ENCODE assay signal across 1 cellular context in the genomic region with DNA sequence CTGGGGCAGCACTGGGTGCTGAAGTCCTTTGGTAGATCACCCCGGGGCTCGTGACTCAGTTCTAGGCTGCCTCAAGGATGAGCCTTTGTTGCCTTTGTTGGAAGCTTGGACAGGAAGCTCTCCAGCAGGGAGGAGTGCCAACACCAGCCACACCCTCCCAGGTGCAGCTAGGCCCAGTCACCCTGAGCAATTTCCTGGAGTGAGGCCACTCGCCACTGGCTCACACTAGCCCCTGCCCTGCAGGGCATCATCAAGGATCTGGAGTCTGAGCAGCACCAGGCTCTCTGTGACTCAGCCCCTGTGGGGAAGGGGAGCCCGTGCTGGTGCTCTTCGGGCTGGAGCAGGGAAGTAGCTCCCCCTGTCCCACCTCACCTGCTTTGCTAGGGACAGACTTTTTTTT.
TF ChIP-seq lines count a peak whose summit lies in the region.

No MANE protein-coding gene starts in this region.

TF ChIP-seq in SK-N-SH, 30 proteins besides CTCF, POLR2A, EP300 and RAD21 (continued from another document):
- TF ChIP-seq, protein P1, sequence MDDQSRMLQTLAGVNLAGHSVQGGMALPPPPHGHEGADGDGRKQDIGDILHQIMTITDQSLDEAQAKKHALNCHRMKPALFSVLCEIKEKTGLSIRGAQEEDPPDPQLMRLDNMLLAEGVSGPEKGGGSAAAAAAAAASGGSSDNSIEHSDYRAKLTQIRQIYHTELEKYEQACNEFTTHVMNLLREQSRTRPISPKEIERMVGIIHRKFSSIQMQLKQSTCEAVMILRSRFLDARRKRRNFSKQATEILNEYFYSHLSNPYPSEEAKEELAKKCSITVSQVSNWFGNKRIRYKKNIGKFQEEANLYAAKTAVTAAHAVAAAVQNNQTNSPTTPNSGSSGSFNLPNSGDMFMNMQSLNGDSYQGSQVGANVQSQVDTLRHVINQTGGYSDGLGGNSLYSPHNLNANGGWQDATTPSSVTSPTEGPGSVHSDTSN (IDR thresholded peaks at IDR 0.05), result no peak
- TF ChIP-seq RFX5 (IDR thresholded peaks at IDR 0.05; ENCODE audit: low read length), result no peak
- TF ChIP-seq, protein P2, sequence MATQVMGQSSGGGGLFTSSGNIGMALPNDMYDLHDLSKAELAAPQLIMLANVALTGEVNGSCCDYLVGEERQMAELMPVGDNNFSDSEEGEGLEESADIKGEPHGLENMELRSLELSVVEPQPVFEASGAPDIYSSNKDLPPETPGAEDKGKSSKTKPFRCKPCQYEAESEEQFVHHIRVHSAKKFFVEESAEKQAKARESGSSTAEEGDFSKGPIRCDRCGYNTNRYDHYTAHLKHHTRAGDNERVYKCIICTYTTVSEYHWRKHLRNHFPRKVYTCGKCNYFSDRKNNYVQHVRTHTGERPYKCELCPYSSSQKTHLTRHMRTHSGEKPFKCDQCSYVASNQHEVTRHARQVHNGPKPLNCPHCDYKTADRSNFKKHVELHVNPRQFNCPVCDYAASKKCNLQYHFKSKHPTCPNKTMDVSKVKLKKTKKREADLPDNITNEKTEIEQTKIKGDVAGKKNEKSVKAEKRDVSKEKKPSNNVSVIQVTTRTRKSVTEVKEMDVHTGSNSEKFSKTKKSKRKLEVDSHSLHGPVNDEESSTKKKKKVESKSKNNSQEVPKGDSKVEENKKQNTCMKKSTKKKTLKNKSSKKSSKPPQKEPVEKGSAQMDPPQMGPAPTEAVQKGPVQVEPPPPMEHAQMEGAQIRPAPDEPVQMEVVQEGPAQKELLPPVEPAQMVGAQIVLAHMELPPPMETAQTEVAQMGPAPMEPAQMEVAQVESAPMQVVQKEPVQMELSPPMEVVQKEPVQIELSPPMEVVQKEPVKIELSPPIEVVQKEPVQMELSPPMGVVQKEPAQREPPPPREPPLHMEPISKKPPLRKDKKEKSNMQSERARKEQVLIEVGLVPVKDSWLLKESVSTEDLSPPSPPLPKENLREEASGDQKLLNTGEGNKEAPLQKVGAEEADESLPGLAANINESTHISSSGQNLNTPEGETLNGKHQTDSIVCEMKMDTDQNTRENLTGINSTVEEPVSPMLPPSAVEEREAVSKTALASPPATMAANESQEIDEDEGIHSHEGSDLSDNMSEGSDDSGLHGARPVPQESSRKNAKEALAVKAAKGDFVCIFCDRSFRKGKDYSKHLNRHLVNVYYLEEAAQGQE (IDR thresholded peaks at IDR 0.05; ENCODE audit: low read depth, low read length), result no peak
- peak; percentile 70 for TF ChIP-seq TCF12 (IDR thresholded peaks at IDR 0.05)
- TF ChIP-seq, protein P3, sequence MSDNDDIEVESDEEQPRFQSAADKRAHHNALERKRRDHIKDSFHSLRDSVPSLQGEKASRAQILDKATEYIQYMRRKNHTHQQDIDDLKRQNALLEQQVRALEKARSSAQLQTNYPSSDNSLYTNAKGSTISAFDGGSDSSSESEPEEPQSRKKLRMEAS (IDR thresholded peaks at IDR 0.05; ENCODE audit: low read depth), result no peak
- TF ChIP-seq YY1 (IDR thresholded peaks at IDR 0.05; ENCODE audit: low read depth), result no peak
- no peak for TF ChIP-seq CHD2 (IDR thresholded peaks at IDR 0.05; ENCODE audit: low read length, partially characterized antibody)
- TF ChIP-seq GABPA (IDR thresholded peaks at IDR 0.05; ENCODE audit: low read depth), result no peak
- no peak for TF ChIP-seq SIN3A (IDR thresholded peaks at IDR 0.05; ENCODE audit: borderline replicate concordance, low read depth, low read length)
- TF ChIP-seq SMC3 (IDR thresholded peaks at IDR 0.05; ENCODE audit: low read depth, low read length), result no peak
- peak; percentile 26; the same call in 1 of the 2 replicates for TF ChIP-seq FOSL2 (IDR thresholded peaks at IDR 0.05; ENCODE audit: borderline replicate concordance, low read depth)
